Comparison of ENCODE assay signal across 16 cellular contexts in the genomic region with DNA sequence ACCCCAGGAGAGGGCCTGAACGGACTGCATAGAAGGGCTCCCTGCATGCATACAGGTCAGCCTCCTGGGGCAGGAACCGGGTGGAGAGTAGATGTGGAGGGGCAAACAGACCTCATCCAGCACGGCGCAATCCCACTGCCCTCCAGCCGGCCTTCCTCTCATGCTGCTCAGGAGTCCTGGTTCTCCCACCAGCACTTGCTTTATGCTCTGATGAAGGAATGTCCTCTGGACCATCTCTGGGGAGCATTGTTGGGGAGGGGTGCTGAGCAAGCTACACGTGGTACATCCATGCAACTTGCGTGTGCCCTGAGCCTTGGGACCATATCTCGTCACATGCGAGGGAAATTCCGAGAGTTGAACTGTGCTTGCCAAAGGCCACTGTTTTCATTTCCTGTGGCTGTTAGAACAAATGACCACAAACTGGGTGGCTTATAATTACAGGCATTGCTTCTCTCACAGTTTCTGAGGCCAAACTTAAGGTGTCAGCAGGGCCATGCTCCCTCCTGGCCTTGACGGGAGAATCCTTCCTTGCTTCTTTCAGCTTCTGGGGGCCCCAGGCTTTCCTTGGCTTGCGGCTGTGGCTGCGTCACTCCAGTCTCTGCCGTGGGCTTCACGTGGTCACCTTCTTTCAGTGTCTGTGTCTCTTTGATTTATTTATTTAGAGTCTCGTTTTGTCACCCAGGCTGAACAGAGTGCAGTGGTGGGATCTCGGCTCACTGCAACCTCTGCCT. TPM values are rescaled to one million over a fixed set of nuclear protein-coding genes. Genes with fewer than 3 reads are reported as not detected.
DNase-seq lines count a peak whose midpoint lies in the region; ATAC-seq and TF ChIP-seq lines count a peak whose summit lies in the region.
"Had no signal": no experiment of that assay in that cellular context is flagged by ENCODE, and none has a peak within 500 bp of the region (broad histone marks: within the 10 kb centered on the region; RNA-seq: fewer than 3 reads in every experiment).

No MANE protein-coding gene starts in this region.

- no peak overlapping the region for H2BK120ac ChIP-seq in mesendoderm (ENCODE audit: low read depth, low read length)

- no peak overlapping the region for H3K4ac ChIP-seq in mesendoderm (ENCODE audit: low read depth, low read length)

- H3K27me3 ChIP-seq in skeletal muscle tissue (ENCODE audit: control insufficient read depth in 3 of 3, insufficient read depth in 3 of 3, low read length in 3 of 3) (no peaks in the 10 kb centered on the region), mesendoderm (ENCODE audit: insufficient read depth, low read length, poor library complexity) (no peaks in the 10 kb centered on the region), foreskin keratinocyte (peaks cover 3% of the 10 kb centered on the region)

- TF ChIP-seq CTCF in coronary artery (IDR thresholded peaks at IDR 0.05) (no peak), foreskin keratinocyte (conservative IDR thresholded peaks at IDR 0.05) (no peak)

- peak; percentile 63 for ATAC-seq in GM18909 (IDR thresholded peaks at IDR 0.05; ENCODE audit: poor library complexity, unreplicated experiment)
- peak; percentile 48 for ATAC-seq in HG03095 (IDR thresholded peaks at IDR 0.05; ENCODE audit: unreplicated experiment)
- ATAC-seq in foreskin keratinocyte: no peak

- no peak overlapping the region for H3K4me3 ChIP-seq in coronary artery
- no peak overlapping the region for H3K4me3 ChIP-seq in skeletal muscle tissue (ENCODE audit: low read length in 3 of 3)
- no peak overlapping the region for H3K4me3 ChIP-seq in mesendoderm (ENCODE audit: low read length)

- H3K79me1 ChIP-seq in mesendoderm (ENCODE audit: low read length): no peaks in the 10 kb centered on the region

- H2AK5ac ChIP-seq in mesendoderm (ENCODE audit: low read length): no peak overlapping the region

- H3K23ac ChIP-seq in mesendoderm (ENCODE audit: low read length): no peak overlapping the region

- H4K8ac ChIP-seq in mesendoderm (ENCODE audit: low read depth, low read length): no peak overlapping the region

- H4K5ac ChIP-seq in mesendoderm (ENCODE audit: low read length): no peak overlapping the region

- H3K79me2 ChIP-seq in mesendoderm (ENCODE audit: control insufficient read depth, insufficient read depth, low read length): no peaks in the 10 kb centered on the region

- H3K27ac ChIP-seq in coronary artery (no peak overlapping the region), skeletal muscle tissue (ENCODE audit: low read depth, low read length) (peak overlapping the region; percentile 79), mesendoderm (ENCODE audit: low read depth, low read length) (no peak overlapping the region), foreskin keratinocyte (no peak overlapping the region)
- H3K27ac ChIP-seq: HL-60 had no signal

- no peak overlapping the region for H2BK5ac ChIP-seq in mesendoderm (ENCODE audit: low read length)

- H3K9me3 ChIP-seq in skeletal muscle tissue (ENCODE audit: control insufficient read depth in 3 of 3, low read length in 3 of 3): no peaks in the 10 kb centered on the region

- no peak overlapping the region for H2BK15ac ChIP-seq in mesendoderm (replicated peaks; ENCODE audit: low read depth)

- H3K4me1 ChIP-seq in skeletal muscle tissue (ENCODE audit: control insufficient read depth in 3 of 3, insufficient read depth in 3 of 3, low read length in 3 of 3) (peaks cover 21 to 31% (median 24%) of the 10 kb centered on the region in 3 donors), mesendoderm (ENCODE audit: control insufficient read depth, low read depth, low read length) (peaks cover 5% of the 10 kb centered on the region), foreskin keratinocyte (no peaks in the 10 kb centered on the region)

- no peak overlapping the region for H3K9ac ChIP-seq in skeletal muscle tissue (ENCODE audit: low read depth in 1 of 3, low read length in 3 of 3)
- H3K9ac ChIP-seq in mesendoderm (ENCODE audit: low read length): no peak overlapping the region

- DNase-seq in coronary artery (ENCODE audit: low spot score) (peak; percentile 64), mesendoderm (no peak), foreskin keratinocyte (no peak), T1000 (lab: John Stamatoyannopoulos, UW) (no peak), OCI-M2 (lab: John Stamatoyannopoulos, UW; ENCODE audit: unreplicated experiment) (no peak)
- DNase-seq: activated CD4-positive, alpha-beta T cell treated with anti-CD3 and anti-CD28 coated beads, Interleukin-2, amount 50 U/mL, for 48 hours; effector CD8-positive, alpha-beta T cell; KG1; NCI-H1105; NCI-H774; stimulated activated CD4-positive, alpha-beta T cell treated with anti-CD3 and anti-CD28 coated beads, Interleukin-4, amount 100 ng/mL, for 24 hours; stimulated activated CD8-positive, alpha-beta memory T cell treated with anti-CD3 and anti-CD28 coated beads, Interleukin-4, amount 100 ng/mL, for 48 hours had no signal

- no peak overlapping the region for H3K56ac ChIP-seq in mesendoderm (ENCODE audit: low read length)

- H3K36me3 ChIP-seq in skeletal muscle tissue (ENCODE audit: control insufficient read depth in 3 of 3, insufficient read depth in 3 of 3, low read length in 3 of 3) (peaks cover 12 to 16% (median 15%) of the 10 kb centered on the region in 3 donors), mesendoderm (ENCODE audit: control insufficient read depth, insufficient read depth, low read length) (no peaks in the 10 kb centered on the region)

- H3K18ac ChIP-seq in mesendoderm (ENCODE audit: low read length): no peak overlapping the region

- WGBS in mesendoderm (ENCODE audit: extremely low coverage, insufficient coverage, low lambda C conversion rate): no CpG with 5 or more reads among the region's 17 CpGs

- no peak overlapping the region for H3K4me2 ChIP-seq in mesendoderm (ENCODE audit: low read length)

RNA-seq across cellular contexts. Expression of a gene that starts 12.2 kb away (rescaled TPM):
- 25.6 TPM for total RNA-seq in skeletal muscle tissue
- 47.1 TPM for polyA plus RNA-seq in mesendoderm (2013, experiment 1 of 2)
- polyA plus RNA-seq in mesendoderm (2013, experiment 2 of 2): 48.2 TPM
- total RNA-seq in foreskin keratinocyte: 71.4 and 75.6 TPM in 2 replicates
- polyA plus RNA-seq in foreskin keratinocyte: 80.6 and 83.0 TPM in 2 replicates

RNA-seq across cellular contexts. Expression of a gene that starts 13.2 kb away (rescaled TPM):
- total RNA-seq in skeletal muscle tissue (29.7 TPM), foreskin keratinocyte (31.1 and 33.2 TPM in 2 replicates)
- 33.9 TPM for polyA plus RNA-seq in mesendoderm (2013, experiment 1 of 2)
- polyA plus RNA-seq in mesendoderm (2013, experiment 2 of 2): 36.1 TPM
- polyA plus RNA-seq in foreskin keratinocyte: 9.2 and 11.8 TPM in 2 replicates

RNA-seq across cellular contexts. Expression of a gene that starts 30.0 kb away (rescaled TPM):
- total RNA-seq in skeletal muscle tissue: 14.1 TPM
- polyA plus RNA-seq in mesendoderm (2013, experiment 1 of 2): 204 TPM
- 202 TPM for polyA plus RNA-seq in mesendoderm (2013, experiment 2 of 2)
- 47.2 and 62.8 TPM in 2 replicates for total RNA-seq in foreskin keratinocyte
- polyA plus RNA-seq in foreskin keratinocyte: 102 and 107 TPM in 2 replicates
